In the genomic region with DNA sequence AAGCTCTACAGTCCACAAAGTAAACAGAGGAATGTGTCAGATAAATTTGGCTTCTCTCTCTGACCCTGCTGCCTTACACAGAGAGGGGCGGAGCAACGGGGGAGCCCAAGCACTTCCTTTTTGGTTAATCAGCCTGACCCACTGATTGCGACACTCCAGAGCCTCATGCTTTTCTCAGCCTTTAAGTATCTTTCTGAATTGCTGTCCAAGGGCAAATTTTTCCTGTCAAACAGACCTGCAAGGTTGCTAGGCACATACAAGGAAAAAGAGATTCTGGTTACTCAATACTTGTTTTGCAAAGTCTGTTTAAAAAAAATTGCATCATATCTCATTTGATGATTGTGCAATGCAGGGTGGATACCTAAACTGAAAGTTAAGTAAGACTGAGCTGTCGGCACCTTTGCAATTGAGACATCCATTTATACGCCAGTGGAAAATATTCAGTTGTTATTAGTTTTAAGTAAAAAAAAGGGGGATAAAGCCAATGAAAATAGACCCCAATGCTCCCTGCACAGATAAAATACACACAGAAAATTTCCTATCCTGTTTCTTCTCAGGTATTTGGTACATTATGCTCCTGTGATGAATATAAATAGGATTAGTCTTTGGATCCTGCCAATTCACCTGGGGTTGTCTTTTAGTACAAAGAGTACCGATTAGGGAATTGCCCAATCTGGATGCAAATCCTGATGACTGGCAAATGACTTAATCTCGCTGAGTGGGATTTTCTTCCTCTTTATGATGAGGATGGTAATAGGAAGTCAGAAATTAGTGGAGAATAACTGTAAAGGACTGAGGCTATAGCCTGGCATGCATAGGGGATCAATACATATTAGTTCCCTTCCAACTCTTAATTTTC, we compare ENCODE assay signal across 7 cellular contexts.
DNase-seq lines count a peak whose midpoint lies in the region; ATAC-seq and TF ChIP-seq lines count a peak whose summit lies in the region.

No MANE protein-coding gene starts in this region.

- H3K4me3 Mint-ChIP-seq in activated CD8-positive, alpha-beta memory T cell treated with anti-CD3 and anti-CD28 coated beads, Interleukin-2, amount 10 ng/mL, durations not matched to agents 7 days and 5 days, result peak overlapping the region; percentile 72

- H3K36me3 ChIP-seq in esophagus muscularis mucosa, result no peaks in the 10 kb centered on the region
- H3K36me3 ChIP-seq in neutrophil, result no peaks in the 10 kb centered on the region
- H3K36me3 ChIP-seq in testis (ENCODE audit: low read depth, missing control alignments), result no peaks in the 10 kb centered on the region

- peak in 1 of 3 experiments; percentile 10 for TF ChIP-seq CTCF in esophagus muscularis mucosa (IDR thresholded peaks at IDR 0.05)
- TF ChIP-seq CTCF in neutrophil (IDR thresholded peaks at IDR 0.05), result no peak
- no peak for TF ChIP-seq CTCF in testis (IDR thresholded peaks at IDR 0.05)

- peak overlapping the region; percentile 94 for H3K27ac Mint-ChIP-seq in activated CD8-positive, alpha-beta memory T cell treated with anti-CD3 and anti-CD28 coated beads, Interleukin-2, amount 10 ng/mL, durations not matched to agents 7 days and 5 days

- no peak for TF ChIP-seq POLR2A in esophagus muscularis mucosa (IDR thresholded peaks at IDR 0.05; ENCODE audit: low read depth)
- TF ChIP-seq POLR2A in testis (IDR thresholded peaks at IDR 0.05), result no peak

- H3K27ac ChIP-seq in esophagus muscularis mucosa (replicated peaks in 1 of 4) (peak overlapping the region; percentile 67 to 78 (median 76)), neutrophil (peak overlapping the region; percentile 89), testis (peak overlapping the region in 1 of 2 donors; percentile 51)

- 40% methylated on average over 7 of the region's 7 CpGs for WGBS in esophagus muscularis mucosa
- WGBS in testis, 2 donors, result 39 to 43% methylated on average over 7 of the region's 7 CpGs

- peaks cover 11% of the 10 kb centered on the region for H3K36me3 Mint-ChIP-seq in activated CD8-positive, alpha-beta memory T cell treated with anti-CD3 and anti-CD28 coated beads, Interleukin-2, amount 10 ng/mL, durations not matched to agents 7 days and 5 days

- intact Hi-C loops in esophagus muscularis mucosa (cut with DNase I), result loop anchor here (10.0 kb wide), 2 partner anchors 258 to 468 kb away; partner anchors contain the start of gene TRIB2
- intact Hi-C loops in testis (cut with DNase I; ENCODE audit: low total_unique reads), result no loop called here

- H3K4me1 Mint-ChIP-seq in activated CD8-positive, alpha-beta memory T cell treated with anti-CD3 and anti-CD28 coated beads, Interleukin-2, amount 10 ng/mL, durations not matched to agents 7 days and 5 days, result peaks cover 39% of the 10 kb centered on the region

- ATAC-seq in GM18519 (IDR thresholded peaks at IDR 0.05; ENCODE audit: low FRiP score, unreplicated experiment) (peak; percentile 95), HG02884 (IDR thresholded peaks at IDR 0.05; ENCODE audit: unreplicated experiment) (peak; percentile 97)
- ATAC-seq in activated CD8-positive, alpha-beta memory T cell treated with anti-CD3 and anti-CD28 coated beads, Interleukin-2, amount 10 ng/mL, durations not matched to agents 7 days and 5 days, result peak; percentile 94

- H3K4me3 ChIP-seq in esophagus muscularis mucosa (peak overlapping the region in 3 of 4 donors; percentile 5 to 28 (median 18)), neutrophil (ENCODE audit: low read depth in 1 of 2, low read length in 1 of 2) (peak overlapping the region; percentile 25 to 49), testis (no peak overlapping the region)

- H3K27me3 Mint-ChIP-seq in activated CD8-positive, alpha-beta memory T cell treated with anti-CD3 and anti-CD28 coated beads, Interleukin-2, amount 10 ng/mL, durations not matched to agents 7 days and 5 days, result no peaks in the 10 kb centered on the region

- H3K9me3 Mint-ChIP-seq in activated CD8-positive, alpha-beta memory T cell treated with anti-CD3 and anti-CD28 coated beads, Interleukin-2, amount 10 ng/mL, durations not matched to agents 7 days and 5 days (ENCODE audit: low read depth), result peaks cover 4% of the 10 kb centered on the region

- H3K27me3 ChIP-seq in esophagus muscularis mucosa (no peaks in the 10 kb centered on the region), neutrophil (no peaks in the 10 kb centered on the region), testis (no peaks in the 10 kb centered on the region)

- CTCF ChIA-PET in activated CD8-positive, alpha-beta memory T cell treated with anti-CD3 and anti-CD28 coated beads, Interleukin-2, amount 10 ng/mL, durations not matched to agents 7 days and 5 days (lab: Charles Lee), result interaction anchor here (0.7 to 1.2 kb wide), 5 partner anchors 10 to 259 kb away, joined by 3 to 4 read pairs (median 4); no protein-coding TSS in a partner anchor

- DNase-seq in NCI-H510A treated with DMSO at 0.1 percent for 48 hours (lab: John Stamatoyannopoulos, UW), result peak; percentile 48
- peak; percentile 88 for DNase-seq in activated CD8-positive, alpha-beta memory T cell treated with anti-CD3 and anti-CD28 coated beads, Interleukin-2, amount 10 ng/mL, durations not matched to agents 7 days and 5 days
- peak; percentile 97 for DNase-seq in esophagus muscularis mucosa (ENCODE audit: extremely low spot score)
- DNase-seq in testis, result peak; percentile 83

- H3K4me1 ChIP-seq in esophagus muscularis mucosa, result peaks cover 21 to 62% (median 26%) of the 10 kb centered on the region in 4 donors
- peaks cover 66 to 77% of the 10 kb centered on the region in 2 experiments for H3K4me1 ChIP-seq in neutrophil (ENCODE audit: control insufficient read depth in 1 of 2, insufficient read depth in 1 of 2, low read depth in 1 of 2, low read length in 1 of 2)
- H3K4me1 ChIP-seq in testis, result no peaks in the 10 kb centered on the region

- peak; percentile 51 for TF ChIP-seq EP300 in esophagus muscularis mucosa (IDR thresholded peaks at IDR 0.05)

- H3K9me3 ChIP-seq in esophagus muscularis mucosa, result no peaks in the 10 kb centered on the region
- H3K9me3 ChIP-seq in neutrophil, result no peaks in the 10 kb centered on the region
- no peaks in the 10 kb centered on the region for H3K9me3 ChIP-seq in testis

Comparison
In these comparisons a context has a peak if more than half of its experiments do, and no peak if none do; other contexts are left out.
1. H3K4me3 ChIP-seq: peak in esophagus muscularis mucosa (3 of 4) and neutrophil (2 of 2); none in testis (0 of 2).
2. Peak in every context shown above with its lines, with median percentiles within 50 percentile points of each other: ATAC-seq and DNase-seq.